In the genomic region with DNA sequence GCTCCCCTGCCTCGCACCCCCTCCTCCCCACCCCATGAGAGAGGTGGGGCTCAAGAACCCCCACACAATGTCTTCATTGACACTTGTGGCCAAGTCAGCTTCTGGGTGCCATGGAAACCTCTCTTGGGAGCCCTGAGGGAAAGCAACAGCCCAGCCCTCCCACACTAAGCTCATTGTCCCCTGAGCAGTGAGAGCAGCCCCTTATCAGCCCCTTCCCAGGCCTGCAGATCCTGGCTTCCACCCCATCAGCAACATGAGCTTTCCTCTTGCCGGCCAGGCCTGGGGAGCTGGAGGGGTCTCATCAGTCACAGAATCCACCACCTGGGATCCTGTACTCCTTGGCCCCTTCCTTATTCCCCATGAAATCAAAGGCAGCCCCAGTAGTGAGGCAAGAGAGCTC, we compare ENCODE assay signal across 11 cellular contexts.
DNase-seq lines count a peak whose midpoint lies in the region; ATAC-seq, FAIRE-seq and TF ChIP-seq lines count a peak whose summit lies in the region.
"Had no signal": no experiment of that assay in that cellular context is flagged by ENCODE, and none has a peak within 500 bp of the region (broad histone marks: within the 10 kb centered on the region; RNA-seq: fewer than 3 reads in every experiment).

No MANE protein-coding gene starts in this region.

- 33% methylated on average over 1 of the region's 2 CpGs; no CpG with 5 or more reads in 1 of the 2 experiments for WGBS in mesodermal cell (ENCODE audit: insufficient coverage in 2 of 2), 2 experiments
- 94% methylated on average over 2 of the region's 2 CpGs; no CpG with 5 or more reads in 1 of the 2 donors for WGBS in transverse colon (ENCODE audit: low coverage in 1 of 2), 2 donors

- peak overlapping the region; percentile 32 for H3K27ac Mint-ChIP-seq in activated CD8-positive, alpha-beta memory T cell treated with anti-CD3 and anti-CD28 coated beads, Interleukin-2, amount 10 ng/mL, durations not matched to agents 7 days and 5 days
- peak overlapping the region; percentile 85 for H3K27ac Mint-ChIP-seq in dendritic cell treated with granulocyte-macrophage colony-stimulating factor and Interleukin-4, amounts not matched to agents 40 ng/mL and 50 ng/mL, for 4 days

- H3K4me3 Mint-ChIP-seq in activated CD8-positive, alpha-beta memory T cell treated with anti-CD3 and anti-CD28 coated beads, Interleukin-2, amount 10 ng/mL, durations not matched to agents 7 days and 5 days: no peak overlapping the region
- peak overlapping the region; percentile 2 for H3K4me3 Mint-ChIP-seq in dendritic cell treated with granulocyte-macrophage colony-stimulating factor and Interleukin-4, amounts not matched to agents 40 ng/mL and 50 ng/mL, for 4 days

- H3K4me1 ChIP-seq in mesodermal cell (ENCODE audit: control insufficient read depth, insufficient read depth, low read length, poor library complexity, severe bottlenecking): peaks cover 61% of the 10 kb centered on the region
- peaks cover 33 to 52% (median 43%) of the 10 kb centered on the region in 4 donors for H3K4me1 ChIP-seq in transverse colon

- H3K36me3 Mint-ChIP-seq in activated CD8-positive, alpha-beta memory T cell treated with anti-CD3 and anti-CD28 coated beads, Interleukin-2, amount 10 ng/mL, durations not matched to agents 7 days and 5 days: peaks cover 18% of the 10 kb centered on the region
- H3K36me3 Mint-ChIP-seq in dendritic cell treated with granulocyte-macrophage colony-stimulating factor and Interleukin-4, amounts not matched to agents 40 ng/mL and 50 ng/mL, for 4 days (ENCODE audit: low read depth): no peaks in the 10 kb centered on the region

- TF ChIP-seq POLR2A in transverse colon (IDR thresholded peaks at IDR 0.05): no peak

- intact Hi-C loops in dendritic cell treated with granulocyte-macrophage colony-stimulating factor and Interleukin-4, amounts not matched to agents 40 ng/mL and 50 ng/mL, for 4 days (cut with micrococcal nuclease): no loop called here
- intact Hi-C loops in transverse colon (cut with DNase I; ENCODE audit: low total_unique reads): no loop called here

- in situ Hi-C loops in transverse colon (cut with MboI; ENCODE audit: low pct_ligation_motif_present in 1 of 4, low pct_unique_long_range_greater_than_20kb in 1 of 4, low sequenced_read_pairs in 3 of 4): no loop called here

- H3K9me3 Mint-ChIP-seq in activated CD8-positive, alpha-beta memory T cell treated with anti-CD3 and anti-CD28 coated beads, Interleukin-2, amount 10 ng/mL, durations not matched to agents 7 days and 5 days (ENCODE audit: low read depth): peaks cover 5% of the 10 kb centered on the region
- H3K9me3 Mint-ChIP-seq in dendritic cell treated with granulocyte-macrophage colony-stimulating factor and Interleukin-4, amounts not matched to agents 40 ng/mL and 50 ng/mL, for 4 days: no peaks in the 10 kb centered on the region

- no peak for TF ChIP-seq EP300 in transverse colon (IDR thresholded peaks at IDR 0.05; ENCODE audit: low read depth)

- DNase-seq in activated CD8-positive, alpha-beta memory T cell treated with anti-CD3 and anti-CD28 coated beads, Interleukin-2, amount 10 ng/mL, durations not matched to agents 7 days and 5 days: no peak
- no peak for DNase-seq in activated CD8-positive, alpha-beta memory T cell treated with anti-CD3 and anti-CD28 coated beads for 24 hours
- DNase-seq in transverse colon (no peak), urothelium cell line (ENCODE audit: low spot score) (no peak), NCI-H2171 (lab: John Stamatoyannopoulos, UW) (no peak), RCC 7860 (ENCODE audit: low spot score) (no peak)
- DNase-seq: HCEC 1CT, NCI-H2227 treated with DMSO at 0.1 percent for 48 hours, small intestine had no signal

- H3K27me3 Mint-ChIP-seq in activated CD8-positive, alpha-beta memory T cell treated with anti-CD3 and anti-CD28 coated beads, Interleukin-2, amount 10 ng/mL, durations not matched to agents 7 days and 5 days: no peaks in the 10 kb centered on the region
- H3K27me3 Mint-ChIP-seq in dendritic cell treated with granulocyte-macrophage colony-stimulating factor and Interleukin-4, amounts not matched to agents 40 ng/mL and 50 ng/mL, for 4 days: no peaks in the 10 kb centered on the region

- H3K4me3 ChIP-seq in mesodermal cell (ENCODE audit: extremely low read depth, insufficient read depth, low read length, poor library complexity, severe bottlenecking): no peak overlapping the region
- no peak overlapping the region for H3K4me3 ChIP-seq in transverse colon

- CTCF ChIA-PET in activated CD8-positive, alpha-beta memory T cell treated with anti-CD3 and anti-CD28 coated beads, Interleukin-2, amount 10 ng/mL, durations not matched to agents 7 days and 5 days (lab: Charles Lee): interaction anchor here (1.2 to 4.8 kb wide), 3 partner anchors 39 to 109 kb away, joined by 3 to 30 read pairs (median 27); a partner anchor contains a TSS

- H3K36me3 ChIP-seq in mesodermal cell (ENCODE audit: control insufficient read depth, insufficient read depth, low read length) (no peaks in the 10 kb centered on the region), transverse colon (no peaks in the 10 kb centered on the region)

- no peak for TF ChIP-seq CTCF in transverse colon (IDR thresholded peaks at IDR 0.05)

- H3K9me3 ChIP-seq in mesodermal cell (ENCODE audit: control insufficient read depth, low read length): no peaks in the 10 kb centered on the region
- H3K9me3 ChIP-seq in transverse colon: no peaks in the 10 kb centered on the region

- H3K27me3 ChIP-seq in transverse colon: no peaks in the 10 kb centered on the region

- FAIRE-seq in urothelium cell line (lab: Jason Lieb, UNC) (no peak), RCC 7860 (lab: Jason Lieb, UNC) (no peak)
- FAIRE-seq: small intestine had no signal

- H3K4me1 Mint-ChIP-seq in activated CD8-positive, alpha-beta memory T cell treated with anti-CD3 and anti-CD28 coated beads, Interleukin-2, amount 10 ng/mL, durations not matched to agents 7 days and 5 days: peaks cover 90% of the 10 kb centered on the region
- H3K4me1 Mint-ChIP-seq in dendritic cell treated with granulocyte-macrophage colony-stimulating factor and Interleukin-4, amounts not matched to agents 40 ng/mL and 50 ng/mL, for 4 days (ENCODE audit: low read depth): peaks cover 79% of the 10 kb centered on the region

- no peak for ATAC-seq in activated CD8-positive, alpha-beta memory T cell treated with anti-CD3 and anti-CD28 coated beads, Interleukin-2, amount 10 ng/mL, durations not matched to agents 7 days and 5 days

- H3K27ac ChIP-seq in mesodermal cell (ENCODE audit: low read depth, low read length, severe bottlenecking): peak overlapping the region; percentile 95
- H3K27ac ChIP-seq in transverse colon: peak overlapping the region; percentile 73 to 88 (median 82)
